ENCODE assay signal across 7 cellular contexts in genomic region chr1:32869844-32870614, GRCh38. TPM values are rescaled to one million over a fixed set of nuclear protein-coding genes. Genes with fewer than 3 reads are reported as not detected.
A peak's percentile ranks its signal among the peaks of the same experiment; 100 is the strongest.
DNase-seq lines count a peak whose midpoint lies in the region; ATAC-seq and TF ChIP-seq lines count a peak whose summit lies in the region.
"Had no signal": no experiment of that assay in that cellular context is flagged by ENCODE, and none has a peak within 500 bp of the region (broad histone marks: within the 10 kb centered on the region; RNA-seq: fewer than 3 reads in every experiment).

No MANE protein-coding gene starts in this region.

- no peak overlapping the region for H3K27ac ChIP-seq in tibial nerve
- H3K27ac ChIP-seq: HL-60 had no signal

- DNase-seq in Caco-2 (no peak), astrocyte of the spinal cord (ENCODE audit: low read depth, low spot score) (no peak), NCI-H2227 treated with DMSO at 0.1 percent for 48 hours (lab: John Stamatoyannopoulos, UW) (no peak), tibial nerve (ENCODE audit: low spot score in 2 of 2) (no peak)
- DNase-seq in naive thymus-derived CD8-positive, alpha-beta T cell: no peak

- CTCF ChIA-PET in Caco-2 (lab: Charles Lee): no interaction called here

- no peaks in the 10 kb centered on the region for H3K9me3 Mint-ChIP-seq in Caco-2 (ENCODE audit: unreplicated experiment)
- no peaks in the 10 kb centered on the region for H3K9me3 Mint-ChIP-seq in naive thymus-derived CD8-positive, alpha-beta T cell

- POLR2A ChIA-PET in Caco-2 (lab: Charles Lee): no interaction called here
- POLR2A ChIA-PET in naive thymus-derived CD8-positive, alpha-beta T cell (lab: Charles Lee): no interaction called here

- no peaks in the 10 kb centered on the region for H3K9me3 ChIP-seq in Caco-2
- no peaks in the 10 kb centered on the region for H3K9me3 ChIP-seq in tibial nerve

- no peak for TF ChIP-seq POLR2A in tibial nerve (IDR thresholded peaks at IDR 0.05)

- WGBS in tibial nerve, 2 donors: 63 to 70% methylated on average over 14 to 17 of the region's 17 CpGs

- in situ Hi-C loops in astrocyte of the spinal cord (cut with HindIII; ENCODE audit: low sequenced_read_pairs): no loop called here

- intact Hi-C loops in Caco-2 (cut with micrococcal nuclease; ENCODE audit: unreplicated experiment): no loop called here

- no TSS peak for BruUV-seq in Caco-2 (replicated peaks; lab: Mats Ljungman, UMichigan)

- H3K4me3 Mint-ChIP-seq in Caco-2 (ENCODE audit: unreplicated experiment): peak overlapping the region; percentile 72
- H3K4me3 Mint-ChIP-seq in naive thymus-derived CD8-positive, alpha-beta T cell: peak overlapping the region; percentile 62 to 86 (median 72)

- ATAC-seq in naive thymus-derived CD8-positive, alpha-beta T cell: no peak
- no peak for ATAC-seq in GM21447 (IDR thresholded peaks at IDR 0.05; ENCODE audit: unreplicated experiment)

- H3K27me3 ChIP-seq in Caco-2 (replicated peaks; ENCODE audit: control insufficient read depth, insufficient read depth, low read length): no peaks in the 10 kb centered on the region; the same call in 1 of the 2 replicates
- H3K27me3 ChIP-seq in tibial nerve: peaks cover 0 to 25% of the 10 kb centered on the region in 2 donors

- H3K4me1 ChIP-seq in Caco-2 (no peaks in the 10 kb centered on the region), tibial nerve (peaks cover 0 to 28% (median 9%) of the 10 kb centered on the region in 4 donors)

- no peak overlapping the region for H3K27ac Mint-ChIP-seq in Caco-2 (ENCODE audit: unreplicated experiment)
- peak overlapping the region in 2 of 10 donors; percentile 40 to 56 for H3K27ac Mint-ChIP-seq in naive thymus-derived CD8-positive, alpha-beta T cell

- TF ChIP-seq CTCF in Caco-2 (IDR thresholded peaks at IDR 0.05; ENCODE audit: insufficient read depth in 1 of 2, low read depth in 1 of 2, low read length in 1 of 2, severe bottlenecking in 1 of 2, unreplicated experiment in 1 of 2) (no peak), astrocyte of the spinal cord (IDR thresholded peaks at IDR 0.05; ENCODE audit: low read depth, low read length) (no peak), tibial nerve (IDR thresholded peaks at IDR 0.05) (no peak)

- no peaks in the 10 kb centered on the region for H3K36me3 ChIP-seq in Caco-2 (ENCODE audit: control insufficient read depth, insufficient read depth, low read length)
- H3K36me3 ChIP-seq in tibial nerve: peaks cover 0 to 27% (median 0%) of the 10 kb centered on the region in 3 donors

- H3K4me1 Mint-ChIP-seq in Caco-2 (ENCODE audit: low read depth, unreplicated experiment): peaks cover 11% of the 10 kb centered on the region
- H3K4me1 Mint-ChIP-seq in naive thymus-derived CD8-positive, alpha-beta T cell: peaks cover 14 to 28% (median 22%) of the 10 kb centered on the region in 4 donors

- peaks cover 7% of the 10 kb centered on the region for H3K36me3 Mint-ChIP-seq in Caco-2 (ENCODE audit: insufficient read depth, unreplicated experiment)
- peaks cover 0 to 27% (median 0%) of the 10 kb centered on the region in 3 donors for H3K36me3 Mint-ChIP-seq in naive thymus-derived CD8-positive, alpha-beta T cell

- H3K4me3 ChIP-seq in Caco-2 (ENCODE audit: low read depth, low read length) (peak overlapping the region; percentile 28), astrocyte of the spinal cord (ENCODE audit: low read depth, low read length) (peak overlapping the region; percentile 29), tibial nerve (peak overlapping the region in 1 of 4 donors; percentile 52)

- no peak for TF ChIP-seq EP300 in tibial nerve (IDR thresholded peaks at IDR 0.05)

- no peaks in the 10 kb centered on the region for H3K27me3 Mint-ChIP-seq in Caco-2 (ENCODE audit: insufficient read depth, unreplicated experiment)
- peaks cover 26 to 63% (median 49%) of the 10 kb centered on the region in 5 donors for H3K27me3 Mint-ChIP-seq in naive thymus-derived CD8-positive, alpha-beta T cell

RNA-seq across cellular contexts. Expression of gene FNDC5, which starts 0.7 kb away (rescaled TPM):
- total RNA-seq in Caco-2 (2022) (0.67 and 1.1 TPM in 2 replicates), tibial nerve (under 1 TPM in 1 of 4 donors, not detected in 3; 0.21 TPM)
- total RNA-seq in naive thymus-derived CD8-positive, alpha-beta T cell: not detected
- not detected for polyA plus RNA-seq in naive thymus-derived CD8-positive, alpha-beta T cell

RNA-seq across cellular contexts. Expression of gene HPCA, which starts 16.3 kb away (rescaled TPM):
- total RNA-seq in Caco-2 (2022) (0.53 TPM in 1 of 2 replicates, not detected in the other), tibial nerve (not detected)
- total RNA-seq in naive thymus-derived CD8-positive, alpha-beta T cell: not detected
- not detected for polyA plus RNA-seq in naive thymus-derived CD8-positive, alpha-beta T cell

RNA-seq across cellular contexts. Expression of gene TMEM54, which starts 31.2 kb away (rescaled TPM):
- total RNA-seq in Caco-2 (2022) (48.1 and 50.1 TPM in 2 replicates), tibial nerve (10 to 100 TPM; 13.1 to 41.4 (median 26.3) TPM)
- total RNA-seq in naive thymus-derived CD8-positive, alpha-beta T cell: not detected
- not detected for polyA plus RNA-seq in naive thymus-derived CD8-positive, alpha-beta T cell

RNA-seq across cellular contexts. Expression of gene S100PBP, which starts 52.6 kb away (rescaled TPM):
- 23.8 and 32.8 TPM in 2 replicates for total RNA-seq in Caco-2 (2022)
- 10 to 100 TPM; 47.7 to 50.5 TPM for total RNA-seq in naive thymus-derived CD8-positive, alpha-beta T cell
- 1 to 10 TPM; 5.0 to 9.6 (median 6.4) TPM for polyA plus RNA-seq in naive thymus-derived CD8-positive, alpha-beta T cell
- total RNA-seq in tibial nerve: 10 to 100 TPM; 24.0 to 55.5 (median 33.4) TPM

RNA-seq across cellular contexts. Expression of gene YARS1, which starts 52.9 kb away (rescaled TPM):
- 177 and 184 TPM in 2 replicates for total RNA-seq in Caco-2 (2022)
- total RNA-seq in naive thymus-derived CD8-positive, alpha-beta T cell: 100 to 1,000 TPM; 181 to 184 TPM
- polyA plus RNA-seq in naive thymus-derived CD8-positive, alpha-beta T cell: 10 to 100 TPM; 45.0 to 60.2 (median 45.1) TPM
- 10 to 100 TPM; 29.0 to 80.7 (median 50.2) TPM for total RNA-seq in tibial nerve

Comparison
In these comparisons a context has a peak if more than half of its experiments do, and no peak if none do; other contexts are left out.
1. RNA of gene TMEM54, which starts 31.2 kb away (total RNA-seq): 48.1 to 50.1 TPM in Caco-2 and 13.1 to 41.4 TPM in tibial nerve; not detected in naive thymus-derived CD8-positive, alpha-beta T cell; every median in the first group is over 10 times any median in the second.